In the genomic region with DNA sequence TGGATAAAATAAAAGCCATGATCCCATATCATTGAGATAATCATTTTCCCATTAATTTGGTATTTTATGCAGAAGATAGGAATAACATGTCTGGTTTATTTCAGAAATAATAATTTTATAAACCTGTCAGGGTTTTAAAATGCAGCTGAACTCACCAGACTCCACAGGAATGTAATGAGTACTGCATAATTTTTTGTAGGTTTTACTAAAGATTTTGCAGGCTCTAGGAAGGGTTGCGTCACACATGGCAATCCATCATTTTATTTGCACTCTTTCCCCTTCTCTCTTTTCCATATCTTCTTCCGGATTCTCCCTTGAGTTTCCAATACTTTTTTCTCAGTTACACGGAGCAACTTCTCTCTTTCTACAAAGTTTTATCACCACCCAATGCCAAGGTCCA, we compare ENCODE assay signal across 1 cellular context.
TF ChIP-seq lines count a peak whose summit lies in the region.

No MANE protein-coding gene starts in this region.

TF ChIP-seq in GM23338, 12 proteins besides CTCF, POLR2A, EP300 and RAD21:
- TF ChIP-seq ZNF462 (CRISPR knock-in tag; IDR thresholded peaks at IDR 0.05) (no peak), JUNB (IDR thresholded peaks at IDR 0.05; ENCODE audit: unreplicated experiment) (no peak), STAT1 (IDR thresholded peaks at IDR 0.05; ENCODE audit: unreplicated experiment) (no peak), ZNF331 (CRISPR knock-in tag; IDR thresholded peaks at IDR 0.05; ENCODE audit: low read depth) (no peak), NANOG (IDR thresholded peaks at IDR 0.05; ENCODE audit: borderline replicate concordance) (no peak), EZH2phosphoT487 (IDR thresholded peaks at IDR 0.05; ENCODE audit: unreplicated experiment) (no peak), CREB1 (CRISPR knock-in tag; IDR thresholded peaks at IDR 0.05; ENCODE audit: low read depth) (no peak), ZNF114 (CRISPR knock-in tag; IDR thresholded peaks at IDR 0.05) (no peak), EZH2 (IDR thresholded peaks at IDR 0.05; ENCODE audit: low read depth, unreplicated experiment) (no peak)
- TF ChIP-seq, protein P1, sequence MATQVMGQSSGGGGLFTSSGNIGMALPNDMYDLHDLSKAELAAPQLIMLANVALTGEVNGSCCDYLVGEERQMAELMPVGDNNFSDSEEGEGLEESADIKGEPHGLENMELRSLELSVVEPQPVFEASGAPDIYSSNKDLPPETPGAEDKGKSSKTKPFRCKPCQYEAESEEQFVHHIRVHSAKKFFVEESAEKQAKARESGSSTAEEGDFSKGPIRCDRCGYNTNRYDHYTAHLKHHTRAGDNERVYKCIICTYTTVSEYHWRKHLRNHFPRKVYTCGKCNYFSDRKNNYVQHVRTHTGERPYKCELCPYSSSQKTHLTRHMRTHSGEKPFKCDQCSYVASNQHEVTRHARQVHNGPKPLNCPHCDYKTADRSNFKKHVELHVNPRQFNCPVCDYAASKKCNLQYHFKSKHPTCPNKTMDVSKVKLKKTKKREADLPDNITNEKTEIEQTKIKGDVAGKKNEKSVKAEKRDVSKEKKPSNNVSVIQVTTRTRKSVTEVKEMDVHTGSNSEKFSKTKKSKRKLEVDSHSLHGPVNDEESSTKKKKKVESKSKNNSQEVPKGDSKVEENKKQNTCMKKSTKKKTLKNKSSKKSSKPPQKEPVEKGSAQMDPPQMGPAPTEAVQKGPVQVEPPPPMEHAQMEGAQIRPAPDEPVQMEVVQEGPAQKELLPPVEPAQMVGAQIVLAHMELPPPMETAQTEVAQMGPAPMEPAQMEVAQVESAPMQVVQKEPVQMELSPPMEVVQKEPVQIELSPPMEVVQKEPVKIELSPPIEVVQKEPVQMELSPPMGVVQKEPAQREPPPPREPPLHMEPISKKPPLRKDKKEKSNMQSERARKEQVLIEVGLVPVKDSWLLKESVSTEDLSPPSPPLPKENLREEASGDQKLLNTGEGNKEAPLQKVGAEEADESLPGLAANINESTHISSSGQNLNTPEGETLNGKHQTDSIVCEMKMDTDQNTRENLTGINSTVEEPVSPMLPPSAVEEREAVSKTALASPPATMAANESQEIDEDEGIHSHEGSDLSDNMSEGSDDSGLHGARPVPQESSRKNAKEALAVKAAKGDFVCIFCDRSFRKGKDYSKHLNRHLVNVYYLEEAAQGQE (IDR thresholded peaks at IDR 0.05; ENCODE audit: unreplicated experiment), result no peak
